ENCODE assay signal across 17 cellular contexts in genomic region chrX:144732588-144732987, GRCh38.
DNase-seq lines count a peak whose midpoint lies in the region; ATAC-seq and TF ChIP-seq lines count a peak whose summit lies in the region.
"Had no signal": no experiment of that assay in that cellular context is flagged by ENCODE, and none has a peak within 500 bp of the region (broad histone marks: within the 10 kb centered on the region; RNA-seq: fewer than 3 reads in every experiment).

No MANE protein-coding gene starts in this region.

- H3K27me3 Mint-ChIP-seq in activated T-cell treated with anti-CD3 and anti-CD28 coated beads, Interleukin-2, amount 50 U/mL, for 24 hours: no peaks in the 10 kb centered on the region

- no peak overlapping the region for H3K4me3 Mint-ChIP-seq in activated T-cell treated with anti-CD3 and anti-CD28 coated beads, Interleukin-2, amount 50 U/mL, for 24 hours

- no peaks in the 10 kb centered on the region for H3K27me3 ChIP-seq in RWPE2 (ENCODE audit: insufficient read depth, poor library complexity, severe bottlenecking)
- no peaks in the 10 kb centered on the region for H3K27me3 ChIP-seq in right atrium auricular region
- H3K27me3 ChIP-seq: Peyer's patch, SJCRH30 had no signal

- H3K9me3 ChIP-seq in RWPE2 (ENCODE audit: severe bottlenecking) (no peaks in the 10 kb centered on the region), right atrium auricular region (no peaks in the 10 kb centered on the region)
- H3K9me3 ChIP-seq: Peyer's patch, SJCRH30 had no signal

- ATAC-seq in RWPE2 (ENCODE audit: low read depth): peak; percentile 80

- peaks cover 8% of the 10 kb centered on the region for H3K4me1 ChIP-seq in RWPE2 (ENCODE audit: insufficient read depth, poor library complexity, severe bottlenecking)
- no peaks in the 10 kb centered on the region for H3K4me1 ChIP-seq in right atrium auricular region
- H3K4me1 ChIP-seq: Peyer's patch, SJCRH30 had no signal

- H3K9me3 Mint-ChIP-seq in activated T-cell treated with anti-CD3 and anti-CD28 coated beads, Interleukin-2, amount 50 U/mL, for 24 hours: peaks cover 2% of the 10 kb centered on the region

- no peak overlapping the region for H3K4me3 ChIP-seq in RWPE2 (ENCODE audit: severe bottlenecking)
- no peak overlapping the region for H3K4me3 ChIP-seq in right atrium auricular region
- H3K4me3 ChIP-seq: Peyer's patch, SJCRH30 had no signal

- H3K36me3 Mint-ChIP-seq in activated T-cell treated with anti-CD3 and anti-CD28 coated beads, Interleukin-2, amount 50 U/mL, for 24 hours (ENCODE audit: low read depth): no peaks in the 10 kb centered on the region

- H3K4me1 Mint-ChIP-seq in activated T-cell treated with anti-CD3 and anti-CD28 coated beads, Interleukin-2, amount 50 U/mL, for 24 hours (ENCODE audit: low read depth): no peaks in the 10 kb centered on the region

- TF ChIP-seq CTCF in RWPE2 (IDR thresholded peaks at IDR 0.05; ENCODE audit: poor library complexity, severe bottlenecking) (no peak), right atrium auricular region (IDR thresholded peaks at IDR 0.05) (no peak)

- DNase-seq in A172 (ENCODE audit: low spot score): peak; percentile 94
- DNase-seq in HS-5 (ENCODE audit: low read depth): peak; percentile 56
- no peak for DNase-seq in RWPE2 (ENCODE audit: low spot score)
- peak; percentile 34 for DNase-seq in iris pigment epithelial cell (ENCODE audit: low read depth)
- DNase-seq in right atrium auricular region (ENCODE audit: low spot score): no peak
- no peak for DNase-seq in kidney glomerular epithelial cell (lab: John Stamatoyannopoulos, UW)
- DNase-seq in MV-4-11 (lab: John Stamatoyannopoulos, UW): no peak
- DNase-seq in activated T-cell treated with anti-CD3 and anti-CD28 coated beads, Interleukin-2, amount 50 U/mL, for 24 hours: no peak
- DNase-seq: AML-193, DMS79, NCI-H1417, NCI-H2029, NCI-H510A, NCI-H82, Peyer's patch, SJCRH30 had no signal

- H3K27ac ChIP-seq in RWPE2 (ENCODE audit: poor library complexity, severe bottlenecking) (peak overlapping the region; percentile 86), right atrium auricular region (no peak overlapping the region)
- H3K27ac ChIP-seq: KMS-11, Peyer's patch, SJCRH30 had no signal

- no peaks in the 10 kb centered on the region for H3K36me3 ChIP-seq in RWPE2 (ENCODE audit: low read depth)
- no peaks in the 10 kb centered on the region for H3K36me3 ChIP-seq in right atrium auricular region
- H3K36me3 ChIP-seq: Peyer's patch, SJCRH30 had no signal

- no peak overlapping the region for H3K27ac Mint-ChIP-seq in activated T-cell treated with anti-CD3 and anti-CD28 coated beads, Interleukin-2, amount 50 U/mL, for 24 hours

Comparison
In these comparisons a context has a peak if more than half of its experiments do, and no peak if none do; other contexts are left out.
1. DNase-seq: peak in A172 (single experiment), HS-5 (single experiment) and iris pigment epithelial cell (single experiment); none in RWPE2 (single experiment), right atrium auricular region (single experiment), kidney glomerular epithelial cell (single experiment), MV-4-11 (single experiment) and activated T-cell treated with anti-CD3 and anti-CD28 coated beads, Interleukin-2, amount 50 U/mL, for 24 hours (single experiment).